ENCODE assay signal across 1 cellular context in genomic region chr4:121711263-121712000, GRCh38.
TF ChIP-seq lines count a peak whose summit lies in the region.

No MANE protein-coding gene starts in this region.

TF ChIP-seq in K562, 482 proteins besides CTCF, POLR2A, EP300 and RAD21 (continued from another document and continues in another):
- TF ChIP-seq ZBTB5 (IDR thresholded peaks at IDR 0.05) = peak; percentile 94
- no peak for TF ChIP-seq TGIF2 (CRISPR knock-in tag; IDR thresholded peaks at IDR 0.05)
- TF ChIP-seq ZNF3 (CRISPR knock-in tag; IDR thresholded peaks at IDR 0.05) = no peak
- no peak for TF ChIP-seq DACH1 (IDR thresholded peaks at IDR 0.05; ENCODE audit: partially characterized antibody)
- TF ChIP-seq C11orf30 (IDR thresholded peaks at IDR 0.05; ENCODE audit: low read depth) = peak; percentile 73
- TF ChIP-seq YY1 (IDR thresholded peaks at IDR 0.05; ENCODE audit: borderline replicate concordance in 1 of 3, control insufficient read depth in 1 of 3, extremely low read depth in 1 of 3, insufficient read depth in 3 of 3, insufficient read length in 1 of 3, insufficient replicate concordance in 2 of 3, low read depth in 1 of 3, low read length in 2 of 3) = no peak
- peak; percentile 65 for TF ChIP-seq NEUROD1 (IDR thresholded peaks at IDR 0.05; ENCODE audit: borderline replicate concordance, low read depth, low read length, partially characterized antibody)
- peak; percentile 96 for TF ChIP-seq LCOR (CRISPR knock-in tag; IDR thresholded peaks at IDR 0.05)
- no peak for TF ChIP-seq CEBPZ (IDR thresholded peaks at IDR 0.05; ENCODE audit: borderline replicate concordance, low read depth, low read length)
- peak; percentile 98 for TF ChIP-seq JUN (IDR thresholded peaks at IDR 0.05; ENCODE audit: borderline replicate concordance, low read depth, low read length)
- TF ChIP-seq JUN (CRISPR knock-in tag; IDR thresholded peaks at IDR 0.05; ENCODE audit: borderline replicate concordance) = no peak
- TF ChIP-seq FOS (IDR thresholded peaks at IDR 0.05; ENCODE audit: extremely low read depth, insufficient read length) = peak; percentile 67
- TF ChIP-seq MAFK (IDR thresholded peaks at IDR 0.05; ENCODE audit: low read length) = peak; percentile 43; the same call in 1 of the 2 replicates
- peak; percentile 97 for TF ChIP-seq FOSL1 (tag; conservative IDR thresholded peaks at IDR 0.05)
- peak; percentile 93 for TF ChIP-seq HINFP (tag; conservative IDR thresholded peaks at IDR 0.05; ENCODE audit: low read depth)
- TF ChIP-seq SMAD4 (CRISPR knock-in tag; conservative IDR thresholded peaks at IDR 0.05) = 0 out of 2 replicates have a peak, but pooled peaks have one; percentile 56
- TF ChIP-seq SMARCA4 (IDR thresholded peaks at IDR 0.05) = peak; percentile 94
- peak; percentile 79 for TF ChIP-seq TFAP4 (CRISPR knock-in tag; IDR thresholded peaks at IDR 0.05; ENCODE audit: borderline replicate concordance)
- peak; percentile 53; the same call in 1 of the 2 replicates for TF ChIP-seq JUNB (CRISPR knock-in tag; conservative IDR thresholded peaks at IDR 0.05)
- no peak for TF ChIP-seq ZC3H11A (IDR thresholded peaks at IDR 0.05; ENCODE audit: low read depth, low read length)
- peak; percentile 38 to 47; a peak in 1 of 4 replicates for TF ChIP-seq TRIM24 (IDR thresholded peaks at IDR 0.05)
- TF ChIP-seq ZBTB12 (CRISPR knock-in tag; IDR thresholded peaks at IDR 0.05) = no peak
- 0 out of 2 replicates have a peak, but pooled peaks have one; percentile 32 for TF ChIP-seq SP1 (CRISPR knock-in tag; IDR thresholded peaks at IDR 0.05)
- peak; percentile 99 for TF ChIP-seq JUND (IDR thresholded peaks at IDR 0.05; ENCODE audit: borderline replicate concordance, low read depth, low read length)
- peak; percentile 98; the same call in 2 of the 3 replicates for TF ChIP-seq JUND (tag; IDR thresholded peaks at IDR 0.05; ENCODE audit: borderline replicate concordance, low read depth, low read length)
- TF ChIP-seq CTCFL (IDR thresholded peaks at IDR 0.05; ENCODE audit: borderline replicate concordance, insufficient read depth, low read depth, low read length, poor library complexity, severe bottlenecking) = no peak
- peak; percentile 15; the same call in 1 of the 2 replicates for TF ChIP-seq GATAD2A (IDR thresholded peaks at IDR 0.05)
- peak; percentile 92 for TF ChIP-seq SMARCC2 (IDR thresholded peaks at IDR 0.05; ENCODE audit: low read depth)
- TF ChIP-seq SMARCE1 (IDR thresholded peaks at IDR 0.05) = peak; percentile 96
- TF ChIP-seq PHF21A (IDR thresholded peaks at IDR 0.05; ENCODE audit: borderline replicate concordance, low read depth) = peak; percentile 60; the same call in 1 of the 2 replicates
- peak; percentile 88 for TF ChIP-seq ARID1B (IDR thresholded peaks at IDR 0.05)
- no peak for TF ChIP-seq E2F5 (CRISPR knock-in tag; IDR thresholded peaks at IDR 0.05)
- peak in 1 of 2 experiments; percentile 24; a peak in 1 of 4 replicates for TF ChIP-seq NRF1 (conservative IDR thresholded peaks at IDR 0.05 in 1 of 2, IDR thresholded peaks at IDR 0.05 in 1 of 2)
- no peak for TF ChIP-seq ELF2 (CRISPR knock-in tag; IDR thresholded peaks at IDR 0.05)
- TF ChIP-seq MCM5 (IDR thresholded peaks at IDR 0.05; ENCODE audit: low read depth) = no peak
- peak; percentile 91 for TF ChIP-seq NFE2 (IDR thresholded peaks at IDR 0.05; ENCODE audit: low read depth)
- TF ChIP-seq HMGN3 (IDR thresholded peaks at IDR 0.05; ENCODE audit: borderline replicate concordance, extremely low read depth, insufficient read length, low read depth, low read length) = peak; percentile 95
- 0 out of 4 replicates have a peak, but pooled peaks of 1 of the 2 experiments have one; percentile 8 for TF ChIP-seq TBL1XR1 (IDR thresholded peaks at IDR 0.05; ENCODE audit: low read length in 2 of 2)
- TF ChIP-seq VEZF1 (CRISPR knock-in tag; IDR thresholded peaks at IDR 0.05) = 0 out of 2 replicates have a peak, but pooled peaks have one; percentile 25
- peak; percentile 72 to 96; a peak in 3 of 4 replicates for TF ChIP-seq UBTF (IDR thresholded peaks at IDR 0.05; ENCODE audit: borderline replicate concordance in 1 of 2, low read depth in 2 of 2, low read length in 2 of 2)
- TF ChIP-seq THAP7 (CRISPR knock-in tag; IDR thresholded peaks at IDR 0.05) = no peak
- TF ChIP-seq NFIC (IDR thresholded peaks at IDR 0.05) = 0 out of 2 replicates have a peak, but pooled peaks have one; percentile 12
- TF ChIP-seq ZNF780A (CRISPR knock-in tag; IDR thresholded peaks at IDR 0.05) = no peak
- TF ChIP-seq ZNF316 (IDR thresholded peaks at IDR 0.05) = peak; percentile 78
- TF ChIP-seq ATF7 (IDR thresholded peaks at IDR 0.05) = peak; percentile 69
- peak; percentile 95 for TF ChIP-seq DPF2 (IDR thresholded peaks at IDR 0.05)
- TF ChIP-seq TEAD2 (tag; IDR thresholded peaks at IDR 0.05) = peak; percentile 66; the same call in 1 of the 2 replicates
- peak; percentile 96 to 97; a peak in 3 of 4 replicates for TF ChIP-seq TEAD1 (CRISPR knock-in tag; IDR thresholded peaks at IDR 0.05)
